1 cellular context compared by ENCODE assay signal in genomic region chr13:98751397-98752110, GRCh38.
A peak's percentile ranks its signal among the peaks of the same experiment; 100 is the strongest.
TF ChIP-seq lines count a peak whose summit lies in the region.

No MANE protein-coding gene starts in this region.

TF ChIP-seq in HepG2, 621 proteins besides CTCF, POLR2A, EP300 and RAD21 (continued from another document):
- TF ChIP-seq, protein P1, sequence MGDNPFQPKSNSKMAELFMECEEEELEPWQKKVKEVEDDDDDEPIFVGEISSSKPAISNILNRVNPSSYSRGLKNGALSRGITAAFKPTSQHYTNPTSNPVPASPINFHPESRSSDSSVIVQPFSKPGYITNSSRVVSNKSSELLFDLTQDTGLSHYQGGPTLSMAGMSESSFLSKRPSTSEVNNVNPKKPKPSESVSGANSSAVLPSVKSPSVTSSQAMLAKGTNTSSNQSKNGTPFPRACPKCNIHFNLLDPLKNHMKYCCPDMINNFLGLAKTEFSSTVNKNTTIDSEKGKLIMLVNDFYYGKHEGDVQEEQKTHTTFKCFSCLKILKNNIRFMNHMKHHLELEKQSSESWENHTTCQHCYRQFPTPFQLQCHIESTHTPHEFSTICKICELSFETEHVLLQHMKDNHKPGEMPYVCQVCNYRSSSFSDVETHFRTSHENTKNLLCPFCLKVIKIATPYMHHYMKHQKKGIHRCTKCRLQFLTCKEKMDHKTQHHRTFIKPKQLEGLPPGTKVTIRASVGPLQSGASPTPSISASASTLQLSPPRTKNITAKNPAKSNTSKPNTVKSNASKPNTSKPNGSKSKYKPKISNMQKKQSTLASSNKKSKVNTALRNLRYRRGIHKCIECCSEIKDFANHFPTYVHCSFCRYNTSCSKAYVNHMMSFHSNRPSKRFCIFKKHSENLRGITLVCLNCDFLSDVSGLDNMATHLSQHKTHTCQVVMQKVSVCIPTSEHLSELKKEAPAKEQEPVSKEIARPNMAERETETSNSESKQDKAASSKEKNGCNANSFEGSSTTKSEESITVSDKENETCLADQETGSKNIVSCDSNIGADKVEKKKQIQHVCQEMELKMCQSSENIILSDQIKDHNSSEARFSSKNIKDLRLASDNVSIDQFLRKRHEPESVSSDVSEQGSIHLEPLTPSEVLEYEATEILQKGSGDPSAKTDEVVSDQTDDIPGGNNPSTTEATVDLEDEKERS (CRISPR knock-in tag; IDR thresholded peaks at IDR 0.05) = no peak
- 0 out of 2 replicates have a peak, but pooled peaks have one; percentile 28 for TF ChIP-seq ZNF572 (CRISPR knock-in tag; IDR thresholded peaks at IDR 0.05)
- no peak for TF ChIP-seq ZNF616 (CRISPR knock-in tag; IDR thresholded peaks at IDR 0.05; ENCODE audit: low read depth)
